Comparison of ENCODE assay signal across 8 cellular contexts in genomic region chr3:45210308-45211038, GRCh38. TPM values are rescaled to one million over a fixed set of nuclear protein-coding genes. Genes with fewer than 3 reads are reported as not detected.
DNase-seq lines count a peak whose midpoint lies in the region; ATAC-seq, FAIRE-seq and TF ChIP-seq lines count a peak whose summit lies in the region.

No MANE protein-coding gene starts in this region.

- WGBS in pancreas, 2 donors = 10 to 21% methylated on average over 14 of the region's 14 CpGs
- 20 to 23% methylated on average over 12 to 13 of the region's 14 CpGs for WGBS in thyroid gland, 2 donors

- DNase-seq in Ammon's horn (ENCODE audit: low spot score) (peak; percentile 70), HCEC 1CT (peak; percentile 81), RPMI7951 (ENCODE audit: low read depth) (peak; percentile 92), foreskin fibroblast (peak; percentile 85 to 94), pancreas (peak; percentile 80 to 94 (median 88)), thyroid gland (peak; percentile 89 to 91)
- DNase-seq in activated T-helper 2 cell treated with anti-CD3 and anti-CD28 coated beads, Interferon-gamma antibody, Interleukin-2, Interleukin-4, amounts not matched to agents 10 μg/mL and 5 μg/mL and 100 μg/mL, durations not matched to agents 14 hours and 24 hours and 36 hours (ENCODE audit: low spot score) = peak; percentile 69

- H3K36me3 ChIP-seq in pancreas (no peaks in the 10 kb centered on the region), thyroid gland (no peaks in the 10 kb centered on the region)

- TF ChIP-seq CTCF in foreskin fibroblast (IDR thresholded peaks at IDR 0.05; ENCODE audit: low read depth, low read length) (peak; percentile 97), pancreas (IDR thresholded peaks at IDR 0.05) (peak; percentile 43 to 70 (median 60)), thyroid gland (IDR thresholded peaks at IDR 0.05) (peak; percentile 51 to 99 (median 90))

- ATAC-seq in pancreas = peak; percentile 99 to 100 (median 100)
- no peak for ATAC-seq in GM18870 (IDR thresholded peaks at IDR 0.05; ENCODE audit: unreplicated experiment)

- no peak for TF ChIP-seq POLR2A in thyroid gland (IDR thresholded peaks at IDR 0.05)

- intact Hi-C loops in activated T-helper 2 cell treated with anti-CD3 and anti-CD28 coated beads, Interferon-gamma antibody, Interleukin-2, Interleukin-4, amounts not matched to agents 10 μg/mL and 5 μg/mL and 100 μg/mL, durations not matched to agents 14 hours and 24 hours and 36 hours (cut with micrococcal nuclease) = loop anchor here (1.0 kb wide), 1 partner anchor 170 kb away; no protein-coding TSS in a partner anchor
- intact Hi-C loops in pancreas (cut with DNase I) = loop anchor here in 1 of 3 donors (5.0 kb wide), 1 partner anchor 173 kb away; no protein-coding TSS in a partner anchor
- intact Hi-C loops in thyroid gland (cut with DNase I) = loop anchor here (5.0 kb wide), 1 partner anchor 173 kb away; no protein-coding TSS in a partner anchor

- H3K27ac ChIP-seq in pancreas (no peak overlapping the region), thyroid gland (no peak overlapping the region)

- no peaks in the 10 kb centered on the region for H3K36me3 Mint-ChIP-seq in activated T-helper 2 cell treated with anti-CD3 and anti-CD28 coated beads, Interferon-gamma antibody, Interleukin-2, Interleukin-4, amounts not matched to agents 10 μg/mL and 5 μg/mL and 100 μg/mL, durations not matched to agents 14 hours and 24 hours and 36 hours (ENCODE audit: low read depth)

- H3K4me1 ChIP-seq in pancreas = no peaks in the 10 kb centered on the region
- no peaks in the 10 kb centered on the region for H3K4me1 ChIP-seq in thyroid gland

- H3K4me3 ChIP-seq in foreskin fibroblast (ENCODE audit: low read depth in 1 of 2, low read length in 2 of 2) (no peak overlapping the region), pancreas (no peak overlapping the region), thyroid gland (replicated peaks in 1 of 3) (no peak overlapping the region)

- no peaks in the 10 kb centered on the region for H3K27me3 ChIP-seq in pancreas
- no peaks in the 10 kb centered on the region for H3K27me3 ChIP-seq in thyroid gland

- no peaks in the 10 kb centered on the region for H3K9me3 ChIP-seq in pancreas
- no peaks in the 10 kb centered on the region for H3K9me3 ChIP-seq in thyroid gland

- peaks cover 11% of the 10 kb centered on the region for H3K27me3 Mint-ChIP-seq in activated T-helper 2 cell treated with anti-CD3 and anti-CD28 coated beads, Interferon-gamma antibody, Interleukin-2, Interleukin-4, amounts not matched to agents 10 μg/mL and 5 μg/mL and 100 μg/mL, durations not matched to agents 14 hours and 24 hours and 36 hours (ENCODE audit: low read depth)

- no peak overlapping the region for H3K4me3 Mint-ChIP-seq in activated T-helper 2 cell treated with anti-CD3 and anti-CD28 coated beads, Interferon-gamma antibody, Interleukin-2, Interleukin-4, amounts not matched to agents 10 μg/mL and 5 μg/mL and 100 μg/mL, durations not matched to agents 14 hours and 24 hours and 36 hours (ENCODE audit: low read depth)

- no peak for FAIRE-seq in pancreas (lab: Jason Lieb, UNC)

- H3K9me3 Mint-ChIP-seq in activated T-helper 2 cell treated with anti-CD3 and anti-CD28 coated beads, Interferon-gamma antibody, Interleukin-2, Interleukin-4, amounts not matched to agents 10 μg/mL and 5 μg/mL and 100 μg/mL, durations not matched to agents 14 hours and 24 hours and 36 hours = no peaks in the 10 kb centered on the region

- no peak overlapping the region for H3K27ac Mint-ChIP-seq in activated T-helper 2 cell treated with anti-CD3 and anti-CD28 coated beads, Interferon-gamma antibody, Interleukin-2, Interleukin-4, amounts not matched to agents 10 μg/mL and 5 μg/mL and 100 μg/mL, durations not matched to agents 14 hours and 24 hours and 36 hours

- H3K4me1 Mint-ChIP-seq in activated T-helper 2 cell treated with anti-CD3 and anti-CD28 coated beads, Interferon-gamma antibody, Interleukin-2, Interleukin-4, amounts not matched to agents 10 μg/mL and 5 μg/mL and 100 μg/mL, durations not matched to agents 14 hours and 24 hours and 36 hours (ENCODE audit: low read depth) = peaks cover 31% of the 10 kb centered on the region

RNA-seq across cellular contexts. Expression of gene TMEM158, which starts 15.6 kb away (rescaled TPM):
- 152 and 160 TPM in 2 replicates for total RNA-seq in RPMI7951 (2014; rRNA removed; shearing (Covaris generic))
- total RNA-seq in activated T-helper 2 cell treated with anti-CD3 and anti-CD28 coated beads, Interferon-gamma antibody, Interleukin-2, Interleukin-4, amounts not matched to agents 10 μg/mL and 5 μg/mL and 100 μg/mL, durations not matched to agents 14 hours and 24 hours and 36 hours = 1.7 and 1.9 TPM in 2 replicates
- total RNA-seq in pancreas = 1 to 10 TPM; 1.3 to 5.4 (median 2.1) TPM
- 1 to 10 TPM; 2.3 to 4.8 TPM for polyA plus RNA-seq in pancreas
- under 1 TPM in 2 of 4 donors, not detected in 2; 0.40 to 0.78 TPM for total RNA-seq in thyroid gland

Comparison
In these comparisons a context has a peak if more than half of its experiments do, and no peak if none do; other contexts are left out.
1. RNA of gene TMEM158, which starts 15.6 kb away (total RNA-seq): 152 to 160 TPM in RPMI7951; 1.3 to 5.4 TPM in pancreas, 1.7 to 1.9 TPM in activated T-helper 2 cell treated with anti-CD3 and anti-CD28 coated beads, Interferon-gamma antibody, Interleukin-2, Interleukin-4, amounts not matched to agents 10 μg/mL and 5 μg/mL and 100 μg/mL, durations not matched to agents 14 hours and 24 hours and 36 hours and 0.40 to 0.78 TPM in thyroid gland; every median in the first group is over 10 times any median in the second.
2. Peak in every context shown above with its lines, with median percentiles within 50 percentile points of each other: DNase-seq and CTCF ChIP-seq.